Comparison of ENCODE assay signal across 8 cellular contexts in the genomic region with DNA sequence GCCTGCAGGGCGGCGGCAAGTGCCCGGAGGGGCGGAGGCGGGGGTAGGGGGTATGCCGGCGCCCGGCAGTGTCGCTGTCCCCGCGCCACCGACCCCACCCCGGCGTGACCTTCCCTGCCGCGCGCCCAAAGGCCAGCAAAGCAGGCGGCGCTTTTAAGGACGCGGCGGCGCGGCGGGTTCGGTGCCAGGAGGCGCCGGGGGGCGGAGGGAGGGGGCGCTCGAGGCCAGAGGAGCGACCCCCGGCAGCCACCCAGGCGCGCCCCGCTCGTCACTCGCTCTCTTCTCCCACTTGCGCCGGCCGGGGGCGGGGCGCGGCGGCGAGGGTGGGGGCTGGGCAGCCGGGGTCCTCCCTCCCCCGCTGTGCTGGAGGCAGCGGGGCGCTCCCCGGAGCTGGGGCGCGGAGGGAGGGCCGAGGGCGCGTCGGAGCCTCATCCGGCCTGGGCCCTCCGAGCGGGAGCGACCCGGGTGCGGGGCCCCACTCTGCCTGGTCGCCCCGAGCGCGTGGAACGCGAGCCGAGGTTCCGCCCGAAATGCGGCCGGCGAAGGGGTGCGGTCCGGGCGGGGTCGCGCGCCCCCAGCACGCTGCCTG. TPM values are rescaled to one million over a fixed set of nuclear protein-coding genes. Genes with fewer than 3 reads are reported as not detected.
DNase-seq lines count a peak whose midpoint lies in the region; ATAC-seq and TF ChIP-seq lines count a peak whose summit lies in the region.

No MANE protein-coding gene starts in this region.

- H3K4me3 ChIP-seq in A673 (ENCODE audit: low read depth, low read length, poor library complexity, severe bottlenecking): peak overlapping the region; percentile 62
- peak overlapping the region; percentile 75 to 81 for H3K4me3 ChIP-seq in stomach smooth muscle (ENCODE audit: low read length in 2 of 2)

- H3K4me1 Mint-ChIP-seq in HFFc6 (ENCODE audit: low read depth): peaks cover 19% of the 10 kb centered on the region
- no peaks in the 10 kb centered on the region for H3K4me1 Mint-ChIP-seq in MCF 10A (ENCODE audit: insufficient read depth, unreplicated experiment)

- peak overlapping the region; percentile 87 to 88 for H3K9ac ChIP-seq in stomach smooth muscle (ENCODE audit: low read length in 2 of 2)

- H3K36me3 ChIP-seq in A673 (ENCODE audit: insufficient read depth, low read length, poor library complexity, severe bottlenecking) (peaks cover 9% of the 10 kb centered on the region), stomach smooth muscle (ENCODE audit: control insufficient read depth in 2 of 2, insufficient read depth in 2 of 2, low read length in 2 of 2) (no peaks in the 10 kb centered on the region)

- intact Hi-C loops in A673 (cut with micrococcal nuclease; ENCODE audit: unreplicated experiment): loop anchor here (1.0 kb wide), 1 partner anchor 21 kb away; no protein-coding TSS in a partner anchor
- intact Hi-C loops in MCF 10A (cut with micrococcal nuclease): no loop called here

- H3K27me3 Mint-ChIP-seq in HFFc6 (ENCODE audit: insufficient read depth) (peaks cover 6% of the 10 kb centered on the region), MCF 10A (ENCODE audit: insufficient read depth, unreplicated experiment) (no peaks in the 10 kb centered on the region)

- CTCF ChIA-PET in A673 (lab: Charles Lee): no interaction called here
- CTCF ChIA-PET in MCF 10A (lab: Yijun Ruan, JAX): no interaction called here

- peak overlapping the region; percentile 92 for H3K27ac ChIP-seq in A673 (ENCODE audit: low read depth, low read length, poor library complexity, severe bottlenecking)
- peak overlapping the region; percentile 98 for H3K27ac ChIP-seq in stomach smooth muscle (ENCODE audit: low read length)

- DNase-seq in A673 (ENCODE audit: low spot score) (no peak), HFFc6 (no peak), MCF 10A (ENCODE audit: unreplicated experiment) (no peak), left kidney (ENCODE audit: low read depth, low spot score) (peak; percentile 91)
- no peak for DNase-seq in activated CD8-positive, alpha-beta memory T cell treated with anti-CD3 and anti-CD28 coated beads, Interleukin-2, amount 50 U/mL, for 4 hours

- BruUV-seq in A673 (replicated peaks; lab: Mats Ljungman, UMichigan): no TSS peak
- no TSS peak for BruUV-seq in MCF 10A (replicated peaks; lab: Mats Ljungman, UMichigan)

- H3K9me3 ChIP-seq in A673 (ENCODE audit: low read depth, low read length, poor library complexity, severe bottlenecking) (no peaks in the 10 kb centered on the region), stomach smooth muscle (ENCODE audit: control insufficient read depth in 2 of 2, low read length in 2 of 2) (no peaks in the 10 kb centered on the region)

- no peak for ATAC-seq in GM18502 (IDR thresholded peaks at IDR 0.05; ENCODE audit: poor library complexity, unreplicated experiment)
- ATAC-seq in GM21423 (IDR thresholded peaks at IDR 0.05; ENCODE audit: unreplicated experiment): no peak

- H3K9me3 Mint-ChIP-seq in HFFc6 (no peaks in the 10 kb centered on the region), MCF 10A (ENCODE audit: unreplicated experiment) (no peaks in the 10 kb centered on the region)

- peak overlapping the region; percentile 81 for H3K27ac Mint-ChIP-seq in HFFc6
- H3K27ac Mint-ChIP-seq in MCF 10A (ENCODE audit: low read depth, unreplicated experiment): no peak overlapping the region

- H3K4me1 ChIP-seq in A673 (ENCODE audit: insufficient read depth, low read length, poor library complexity, severe bottlenecking) (peaks cover 54% of the 10 kb centered on the region), stomach smooth muscle (ENCODE audit: control insufficient read depth, insufficient read depth, low read length) (peaks cover 60% of the 10 kb centered on the region)

- H3K27me3 ChIP-seq in A673 (replicated peaks; ENCODE audit: insufficient read depth, low read depth, low read length, poor library complexity) (no peaks in the 10 kb centered on the region), stomach smooth muscle (ENCODE audit: control insufficient read depth in 1 of 2, insufficient read depth in 2 of 2, low read length in 2 of 2) (no peaks in the 10 kb centered on the region)

- TF ChIP-seq CTCF in A673 (conservative IDR thresholded peaks at IDR 0.05; ENCODE audit: low read depth, low read length) (no peak), HFFc6 (IDR thresholded peaks at IDR 0.05) (0 out of 2 replicates have a peak, but pooled peaks have one; percentile 25), MCF 10A (IDR thresholded peaks at IDR 0.05; ENCODE audit: unreplicated experiment) (no peak)

- no peaks in the 10 kb centered on the region for H3K36me3 Mint-ChIP-seq in HFFc6 (ENCODE audit: low read depth)
- H3K36me3 Mint-ChIP-seq in MCF 10A (ENCODE audit: insufficient read depth, unreplicated experiment): peaks cover 6% of the 10 kb centered on the region

- POLR2A ChIA-PET in A673 (lab: Charles Lee; ENCODE audit: low non-redundant PET): no interaction called here
- POLR2A ChIA-PET in MCF 10A (lab: Yijun Ruan, JAX): no interaction called here

- H3K4me3 Mint-ChIP-seq in HFFc6: peak overlapping the region; percentile 88
- H3K4me3 Mint-ChIP-seq in MCF 10A (ENCODE audit: unreplicated experiment): peak overlapping the region; percentile 69

RNA-seq across cellular contexts. Expression of gene BAHCC1, which starts 8.5 kb away (rescaled TPM):
- total RNA-seq in A673 (2021) (74.2 and 80.6 TPM in 2 replicates), MCF 10A (2022) (7.4 and 9.2 TPM in 2 replicates)
- total RNA-seq in HFFc6 (2021; fragmentation: NEBNext Ultra II Directional; extraction: Animal tissue kit (Norgen Biotek cat#: 25700)): 1 to 10 TPM; 7.3 to 9.7 (median 8.3) TPM
